In genomic region chr15:76073554-76073953, GRCh38 we compare ENCODE assay signal across 18 cellular contexts. TPM values are rescaled to one million over a fixed set of nuclear protein-coding genes. Genes with fewer than 3 reads are reported as not detected.
DNase-seq lines count a peak whose midpoint lies in the region; ATAC-seq, FAIRE-seq and TF ChIP-seq lines count a peak whose summit lies in the region.
"Had no signal": no experiment of that assay in that cellular context is flagged by ENCODE, and none has a peak within 500 bp of the region (broad histone marks: within the 10 kb centered on the region; RNA-seq: fewer than 3 reads in every experiment).

No MANE protein-coding gene starts in this region.

- DNase-seq in NCI-H226 (peak; percentile 45), bronchial epithelial cell (ENCODE audit: low read depth) (peak; percentile 88), renal cortical epithelial cell (ENCODE audit: low read depth) (peak; percentile 85)
- DNase-seq: activated CD4-positive, alpha-beta T cell treated with anti-CD3 and anti-CD28 coated beads, Interleukin-2, amount 10 ng/mL, durations not matched to agents 24 days and 14 days; activated CD8-positive, alpha-beta memory T cell treated with anti-CD3 and anti-CD28 coated beads, Interleukin-2, amount 50 U/mL, for 4 hours; anterior cingulate cortex; effector memory CD8-positive, alpha-beta T cell; midbrain; NCI-H187 treated with DMSO at 0.1 percent for 48 hours had no signal

- H3K27me3 ChIP-seq in bronchial epithelial cell (ENCODE audit: control insufficient read depth, insufficient read depth, low read length), result no peaks in the 10 kb centered on the region
- H3K27me3 ChIP-seq: hepatocyte had no signal

- POLR2A ChIA-PET in HEK293 (lab: Yijun Ruan, JAX), result no interaction called here

- H3K27ac ChIP-seq in HEK293 (ENCODE audit: extremely low read depth, low read depth, low read length), result no peak overlapping the region
- H3K27ac ChIP-seq: hepatocyte had no signal

- H3K4me3 ChIP-seq in HEK293 (ENCODE audit: low read depth, low read length), result no peak overlapping the region
- no peak overlapping the region for H3K4me3 ChIP-seq in bronchial epithelial cell (ENCODE audit: low read depth, low read length)
- H3K4me3 ChIP-seq: hepatocyte had no signal

- no peak for ATAC-seq in GM21529 (IDR thresholded peaks at IDR 0.05; ENCODE audit: unreplicated experiment)
- ATAC-seq in HG02970 (IDR thresholded peaks at IDR 0.05; ENCODE audit: low FRiP score, unreplicated experiment), result no peak
- ATAC-seq in GM19452 (IDR thresholded peaks at IDR 0.05; ENCODE audit: unreplicated experiment), result no peak
- ATAC-seq: effector memory CD8-positive, alpha-beta T cell; HepG2; left lobe of liver had no signal

- peak; percentile 75 for FAIRE-seq in bronchial epithelial cell (lab: Jason Lieb, UNC)
- FAIRE-seq: HepG2 had no signal

- CTCF ChIA-PET in HEK293 (lab: Yijun Ruan, JAX), result interaction anchor here (0.5 to 1.6 kb wide), 2 partner anchors 67 to 77 kb away, joined by 3 to 8 read pairs; no protein-coding TSS in a partner anchor

- H3K9me3 ChIP-seq in HEK293 (ENCODE audit: control insufficient read depth, insufficient read depth, low read depth, low read length), result no peaks in the 10 kb centered on the region

- no peaks in the 10 kb centered on the region for H3K36me3 ChIP-seq in HEK293 (ENCODE audit: control insufficient read depth in 2 of 2, insufficient read depth in 1 of 2, low read length in 2 of 2)
- H3K36me3 ChIP-seq in bronchial epithelial cell (ENCODE audit: control insufficient read depth, insufficient read depth, low read length), result no peaks in the 10 kb centered on the region

- no peaks in the 10 kb centered on the region for H3K4me1 ChIP-seq in HEK293 (ENCODE audit: control insufficient read depth, insufficient read depth, low read length)

- TF ChIP-seq CTCF in HEK293 (tag by site-specific recombination; IDR thresholded peaks at IDR 0.05) (no peak), bronchial epithelial cell (IDR thresholded peaks at IDR 0.05; ENCODE audit: insufficient read depth, low read length, severe bottlenecking) (no peak)

TF ChIP-seq in HEK293, 187 proteins besides CTCF, POLR2A, EP300 and RAD21:
- no peak for TF ChIP-seq ZNF146 (tag by site-specific recombination; IDR thresholded peaks at IDR 0.05)
- TF ChIP-seq SP7 (tag by site-specific recombination; IDR thresholded peaks at IDR 0.05), result peak; percentile 95

RNA-seq across cellular contexts. Expression of gene TMEM266, which starts 13.8 kb away (rescaled TPM):
- total RNA-seq in bronchial epithelial cell (under 0.01 TPM in 2 replicates), renal cortical epithelial cell (not detected in 2 replicates)
- total RNA-seq: activated CD4-positive, alpha-beta T cell treated with anti-CD3 and anti-CD28 coated beads, Interleukin-2, amount 10 ng/mL, durations not matched to agents 24 days and 14 days; B cell; left lobe of liver; pulmonary artery endothelial cell had no signal
